9 cellular contexts compared by ENCODE assay signal in the genomic region with DNA sequence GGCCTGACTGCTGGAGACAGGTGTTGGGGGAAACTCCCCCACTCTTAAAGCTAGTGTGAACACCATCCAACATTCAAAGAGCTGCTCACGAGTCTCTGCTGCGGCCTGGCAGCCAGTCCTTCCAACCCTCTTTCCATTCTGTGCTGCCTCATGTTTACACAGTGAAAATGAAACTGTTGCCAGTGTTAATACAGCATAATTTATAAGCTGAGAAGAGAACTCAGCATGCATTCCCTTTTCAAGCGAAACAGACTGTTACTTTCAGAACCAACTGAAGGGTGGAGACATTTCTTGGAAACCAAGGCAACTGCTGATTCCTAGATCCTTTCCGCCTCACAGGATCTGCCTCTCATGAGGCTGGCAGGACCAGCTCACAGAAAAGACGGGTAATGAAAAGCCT.
A peak's percentile ranks its signal among the peaks of the same experiment; 100 is the strongest.
DNase-seq lines count a peak whose midpoint lies in the region; ATAC-seq and TF ChIP-seq lines count a peak whose summit lies in the region.
"Had no signal": no experiment of that assay in that cellular context is flagged by ENCODE, and none has a peak within 500 bp of the region (broad histone marks: within the 10 kb centered on the region; RNA-seq: fewer than 3 reads in every experiment).

No MANE protein-coding gene starts in this region.

- no peaks in the 10 kb centered on the region for H3K27me3 Mint-ChIP-seq in activated CD4-positive, alpha-beta T cell treated with anti-CD3 and anti-CD28 coated beads for 36 hours

- intact Hi-C loops in activated CD4-positive, alpha-beta T cell treated with anti-CD3 and anti-CD28 coated beads for 36 hours (cut with DNase I, micrococcal nuclease) = no loop called here

- no peaks in the 10 kb centered on the region for H3K79me2 ChIP-seq in osteoblast (ENCODE audit: insufficient read depth, low read length)

- POLR2A ChIA-PET in activated CD4-positive, alpha-beta T cell treated with anti-CD3 and anti-CD28 coated beads for 36 hours (lab: Charles Lee) = no interaction called here

- H3K27ac Mint-ChIP-seq in activated CD4-positive, alpha-beta T cell treated with anti-CD3 and anti-CD28 coated beads for 36 hours = no peak overlapping the region

- no peak overlapping the region for H3K27ac ChIP-seq in osteoblast (ENCODE audit: low read depth, low read length)

- peak; percentile 53 for DNase-seq in COLO668 (lab: John Stamatoyannopoulos, UW; ENCODE audit: unreplicated experiment)
- DNase-seq in NCI-H2107 treated with DMSO at 0.1 percent for 48 hours (lab: John Stamatoyannopoulos, UW; ENCODE audit: unreplicated experiment) = peak; percentile 78
- DNase-seq in choroid plexus epithelial cell (ENCODE audit: low read depth) = peak; percentile 12
- DNase-seq in osteoblast (ENCODE audit: insufficient read length, low spot score, missing footprints) = no peak
- DNase-seq in activated T-cell treated with anti-CD3 and anti-CD28 coated beads, Interleukin-2, amount 50 U/mL, for 48 hours = no peak
- no peak for DNase-seq in iPS-NIHi7 (ENCODE audit: extremely low spot score)
- DNase-seq in activated CD4-positive, alpha-beta T cell treated with anti-CD3 and anti-CD28 coated beads for 36 hours = no peak
- DNase-seq: stimulated activated CD8-positive, alpha-beta memory T cell treated with anti-CD3 and anti-CD28 coated beads, Interleukin-4, amount 100 ng/mL, for 48 hours had no signal

- CTCF ChIA-PET in activated CD4-positive, alpha-beta T cell treated with anti-CD3 and anti-CD28 coated beads for 36 hours (lab: Charles Lee) = no interaction called here

- no peaks in the 10 kb centered on the region for H3K27me3 ChIP-seq in osteoblast (ENCODE audit: insufficient read depth, low read length)

- ATAC-seq in GM18907 (IDR thresholded peaks at IDR 0.05; ENCODE audit: unreplicated experiment) = no peak
- ATAC-seq in activated CD4-positive, alpha-beta T cell treated with anti-CD3 and anti-CD28 coated beads for 36 hours = no peak

- no peak for TF ChIP-seq CTCF in choroid plexus epithelial cell (conservative IDR thresholded peaks at IDR 0.05; ENCODE audit: low read depth, low read length)
- TF ChIP-seq CTCF in osteoblast (IDR thresholded peaks at IDR 0.05; ENCODE audit: extremely low read depth, low read depth, low read length) = no peak

- H3K4me1 Mint-ChIP-seq in activated CD4-positive, alpha-beta T cell treated with anti-CD3 and anti-CD28 coated beads for 36 hours = no peaks in the 10 kb centered on the region

- no peaks in the 10 kb centered on the region for H3K9me3 Mint-ChIP-seq in activated CD4-positive, alpha-beta T cell treated with anti-CD3 and anti-CD28 coated beads for 36 hours (ENCODE audit: low read depth)

- H3K4me3 ChIP-seq in choroid plexus epithelial cell (ENCODE audit: low read depth, low read length) (no peak overlapping the region), osteoblast (ENCODE audit: insufficient read depth, low read length) (no peak overlapping the region)

- H3K36me3 Mint-ChIP-seq in activated CD4-positive, alpha-beta T cell treated with anti-CD3 and anti-CD28 coated beads for 36 hours (ENCODE audit: low read depth) = no peaks in the 10 kb centered on the region

- H3K9me3 ChIP-seq in osteoblast (ENCODE audit: low read depth, low read length) = no peaks in the 10 kb centered on the region

- H4K20me1 ChIP-seq in osteoblast (ENCODE audit: insufficient read depth, low read length) = no peaks in the 10 kb centered on the region

- peaks cover 12% of the 10 kb centered on the region for H3K4me1 ChIP-seq in osteoblast (ENCODE audit: insufficient read depth, low read length)

- H3K4me3 Mint-ChIP-seq in activated CD4-positive, alpha-beta T cell treated with anti-CD3 and anti-CD28 coated beads for 36 hours = no peak overlapping the region

- H3K4me2 ChIP-seq in osteoblast (ENCODE audit: insufficient read depth, low read length) = peak overlapping the region; percentile 29

- peak overlapping the region; percentile 36 for H2AFZ ChIP-seq in osteoblast (ENCODE audit: low read length)

- H3K36me3 ChIP-seq in osteoblast (ENCODE audit: insufficient read depth, low read length) = no peaks in the 10 kb centered on the region

Comparison
In these comparisons a context has a peak if more than half of its experiments do, and no peak if none do; other contexts are left out.
1. DNase-seq: peak in COLO668 (single experiment), NCI-H2107 treated with DMSO at 0.1 percent for 48 hours (single experiment) and choroid plexus epithelial cell (single experiment); none in osteoblast (single experiment), activated T-cell treated with anti-CD3 and anti-CD28 coated beads, Interleukin-2, amount 50 U/mL, for 48 hours (0 of 2), iPS-NIHi7 (single experiment) and activated CD4-positive, alpha-beta T cell treated with anti-CD3 and anti-CD28 coated beads for 36 hours (single experiment).